In genomic region chr11:257766-258493, GRCh38 we compare ENCODE assay signal across 14 cellular contexts. TPM values are rescaled to one million over a fixed set of nuclear protein-coding genes. Genes with fewer than 3 reads are reported as not detected.
A peak's percentile ranks its signal among the peaks of the same experiment; 100 is the strongest.
DNase-seq lines count a peak whose midpoint lies in the region; ATAC-seq, FAIRE-seq and TF ChIP-seq lines count a peak whose summit lies in the region.
"Had no signal": no experiment of that assay in that cellular context is flagged by ENCODE, and none has a peak within 500 bp of the region (broad histone marks: within the 10 kb centered on the region; RNA-seq: fewer than 3 reads in every experiment).

No MANE protein-coding gene starts in this region.

- H3K4me1 ChIP-seq in BLaER1 treated with 17β-estradiol and CSF1 and Interleukin-3, amounts not matched to agents 10 nM and 100 nM: peaks cover 4 to 14% (median 9%) of the 10 kb centered on the region in 10 experiments; a peak in 16 of 20 replicates
- no peaks in the 10 kb centered on the region for H3K4me1 ChIP-seq in RWPE2 (ENCODE audit: insufficient read depth, poor library complexity, severe bottlenecking)
- H3K4me1 ChIP-seq in HAP-1: peaks cover 8% of the 10 kb centered on the region; the same call in 1 of the 2 replicates
- H3K4me1 ChIP-seq: SJCRH30 had no signal

- no peak overlapping the region for H3K9ac ChIP-seq in BLaER1 treated with 17β-estradiol and CSF1 and Interleukin-3, amounts not matched to agents 10 nM and 100 nM

- H3K4me3 ChIP-seq in BLaER1 treated with 17β-estradiol and CSF1 and Interleukin-3, amounts not matched to agents 10 nM and 100 nM: no peak overlapping the region
- H3K4me3 ChIP-seq in RWPE2 (ENCODE audit: severe bottlenecking) (no peak overlapping the region), HAP-1 (no peak overlapping the region)
- H3K4me3 ChIP-seq: SJCRH30 had no signal

- TF ChIP-seq CTCF in RWPE2 (IDR thresholded peaks at IDR 0.05; ENCODE audit: poor library complexity, severe bottlenecking): peak; percentile 17

- H3K27me3 ChIP-seq in BLaER1 treated with 17β-estradiol and CSF1 and Interleukin-3, amounts not matched to agents 10 nM and 100 nM: no peaks in the 10 kb centered on the region
- H3K27me3 ChIP-seq in RWPE2 (ENCODE audit: insufficient read depth, poor library complexity, severe bottlenecking) (no peaks in the 10 kb centered on the region), HAP-1 (ENCODE audit: low read depth) (no peaks in the 10 kb centered on the region)
- H3K27me3 ChIP-seq: SJCRH30 had no signal

- H3K4me2 ChIP-seq in BLaER1 treated with 17β-estradiol and CSF1 and Interleukin-3, amounts not matched to agents 10 nM and 100 nM: peak overlapping the region in 6 of 11 experiments; percentile 7 to 66 (median 38); a peak in 8 of 22 replicates

- in situ Hi-C loops in HAP-1 (cut with MboI; ENCODE audit: low sequenced_read_pairs): loop anchor here (10.0 kb wide), 1 partner anchor 107 kb away; the partner anchor contains the start of gene B4GALNT4

- peaks cover 0 to 7% (median 0%) of the 10 kb centered on the region in 11 experiments; a peak in 3 of 22 replicates for H3K9me3 ChIP-seq in BLaER1 treated with 17β-estradiol and CSF1 and Interleukin-3, amounts not matched to agents 10 nM and 100 nM (replicated peaks in 1 of 11)
- H3K9me3 ChIP-seq in RWPE2 (ENCODE audit: severe bottlenecking) (no peaks in the 10 kb centered on the region), HAP-1 (no peaks in the 10 kb centered on the region)
- H3K9me3 ChIP-seq: SJCRH30 had no signal

- peaks cover 11 to 13% (median 11%) of the 10 kb centered on the region in 11 experiments for H3K36me3 ChIP-seq in BLaER1 treated with 17β-estradiol and CSF1 and Interleukin-3, amounts not matched to agents 10 nM and 100 nM
- H3K36me3 ChIP-seq in RWPE2 (ENCODE audit: low read depth) (no peaks in the 10 kb centered on the region), HAP-1 (replicated peaks) (peaks cover 11% of the 10 kb centered on the region)

- TF ChIP-seq POLR2A in GM12891 (IDR thresholded peaks at IDR 0.05; ENCODE audit: low read depth, low read length): no peak

- peak; percentile 41; the same call in 1 of the 3 replicates for ATAC-seq in RWPE2 (ENCODE audit: low read depth)
- ATAC-seq in HG02623 (IDR thresholded peaks at IDR 0.05; ENCODE audit: unreplicated experiment): no peak

- no peak for DNase-seq in GM12891 (ENCODE audit: insufficient read length, low spot score)
- DNase-seq in RWPE2 (ENCODE audit: low spot score): no peak
- DNase-seq in kidney tubule cell (ENCODE audit: low spot score): peak; percentile 11
- no peak for DNase-seq in NCI-H2227 treated with DMSO at 0.1 percent for 48 hours (lab: John Stamatoyannopoulos, UW)
- DNase-seq in HAP-1 (ENCODE audit: low spot score in 2 of 2): no peak
- DNase-seq in NCI-H187 (lab: John Stamatoyannopoulos, UW): no peak
- DNase-seq: aorta; CD8-positive, alpha-beta memory T cell; effector memory CD4-positive, alpha-beta T cell; occipital lobe; SJCRH30; stimulated activated CD4-positive, alpha-beta T cell treated with anti-CD3 and anti-CD28 coated beads, Interleukin-15, amount 100 ng/mL, for 24 hours had no signal

- peaks cover 0 to 9% (median 0%) of the 10 kb centered on the region in 11 experiments; a peak in 3 of 22 replicates for H4K20me1 ChIP-seq in BLaER1 treated with 17β-estradiol and CSF1 and Interleukin-3, amounts not matched to agents 10 nM and 100 nM

- peak; percentile 85 for FAIRE-seq in GM12891 (lab: Jason Lieb, UNC)

- no peak overlapping the region for H3K27ac ChIP-seq in BLaER1 treated with 17β-estradiol and CSF1 and Interleukin-3, amounts not matched to agents 10 nM and 100 nM
- H3K27ac ChIP-seq in RWPE2 (ENCODE audit: poor library complexity, severe bottlenecking): no peak overlapping the region
- H3K27ac ChIP-seq: SJCRH30 had no signal

TF ChIP-seq in GM12891, 5 proteins besides CTCF, POLR2A, EP300 and RAD21:
- no peak for TF ChIP-seq PAX5 (IDR thresholded peaks at IDR 0.05; ENCODE audit: insufficient read depth, low read length, severe bottlenecking)
- TF ChIP-seq TAF1 (IDR thresholded peaks at IDR 0.05; ENCODE audit: low read depth, low read length): no peak
- no peak for TF ChIP-seq SPI1 (IDR thresholded peaks at IDR 0.05; ENCODE audit: low read depth, low read length)
- no peak for TF ChIP-seq POU2F2 (IDR thresholded peaks at IDR 0.05; ENCODE audit: low read depth, low read length)
- TF ChIP-seq POLR2AphosphoS5 (IDR thresholded peaks at IDR 0.05; ENCODE audit: low read depth, low read length): no peak

RNA-seq across cellular contexts. Expression of gene NLRP6, which starts 20.3 kb away (rescaled TPM):
- polyA plus RNA-seq in GM12891 (2012; ENCODE audit: low read depth, missing spikeins): 0.04 TPM

RNA-seq across cellular contexts. Expression of gene PSMD13, which starts 21.2 kb away (rescaled TPM):
- 125 TPM for polyA plus RNA-seq in GM12891 (2012; ENCODE audit: low read depth, missing spikeins)

RNA-seq across cellular contexts. Expression of gene SIRT3, which starts 21.8 kb away (rescaled TPM):
- 17.3 TPM for polyA plus RNA-seq in GM12891 (2012; ENCODE audit: low read depth, missing spikeins)

RNA-seq across cellular contexts. Expression of gene PGGHG, which starts 31.0 kb away (rescaled TPM):
- 19.3 TPM for polyA plus RNA-seq in GM12891 (2012; ENCODE audit: low read depth, missing spikeins)

RNA-seq across cellular contexts. Expression of gene IFITM5, which starts 41.4 kb away (rescaled TPM):
- not detected for polyA plus RNA-seq in GM12891 (2012; ENCODE audit: low read depth, missing spikeins)
- polyA plus RNA-seq: aorta; CD8-positive, alpha-beta memory T cell had no signal
